ENCODE assay signal across 13 cellular contexts in genomic region chr2:201156051-201156450, GRCh38. TPM values are rescaled to one million over a fixed set of nuclear protein-coding genes. Genes with fewer than 3 reads are reported as not detected.
DNase-seq lines count a peak whose midpoint lies in the region; ATAC-seq and TF ChIP-seq lines count a peak whose summit lies in the region.
"Had no signal": no experiment of that assay in that cellular context is flagged by ENCODE, and none has a peak within 500 bp of the region (broad histone marks: within the 10 kb centered on the region; RNA-seq: fewer than 3 reads in every experiment).

No MANE protein-coding gene starts in this region.

- no peak overlapping the region for H3K9ac ChIP-seq in mucosa of rectum (ENCODE audit: low read depth in 1 of 2, low read length in 2 of 2)

- intact Hi-C loops in MCF 10A (cut with micrococcal nuclease) = no loop called here
- intact Hi-C loops in breast epithelium (cut with DNase I; ENCODE audit: low total_unique reads) = no loop called here

- H3K4me3 Mint-ChIP-seq in MCF 10A (ENCODE audit: unreplicated experiment) (no peak overlapping the region), WTC11 (no peak overlapping the region)
- no peak overlapping the region for H3K4me3 Mint-ChIP-seq in activated T-helper 17 cell treated with anti-CD3 and anti-CD28 coated beads, Interleukin-2, amount 50 U/mL, for 72 hours

- 80 to 82% methylated on average over 5 of the region's 5 CpGs for WGBS in upper lobe of left lung, 2 donors

- TF ChIP-seq EP300 in upper lobe of left lung (IDR thresholded peaks at IDR 0.05) = no peak

- H3K36me3 ChIP-seq in breast epithelium (peaks cover 6% of the 10 kb centered on the region), mucosa of rectum (ENCODE audit: control insufficient read depth in 2 of 2, insufficient read depth in 2 of 2, low read length in 2 of 2) (peaks cover 42 to 56% of the 10 kb centered on the region in 2 donors), upper lobe of left lung (peaks cover 32 to 97% (median 83%) of the 10 kb centered on the region in 4 donors)
- H3K36me3 ChIP-seq: uterus had no signal

- H3K9me3 Mint-ChIP-seq in MCF 10A (ENCODE audit: unreplicated experiment) (peaks cover 7% of the 10 kb centered on the region), WTC11 (no peaks in the 10 kb centered on the region)
- H3K9me3 Mint-ChIP-seq in activated T-helper 17 cell treated with anti-CD3 and anti-CD28 coated beads, Interleukin-2, amount 50 U/mL, for 72 hours = no peaks in the 10 kb centered on the region

- H3K27ac Mint-ChIP-seq in MCF 10A (ENCODE audit: low read depth, unreplicated experiment) (peak overlapping the region; percentile 31), WTC11 (peak overlapping the region; percentile 20; the same call in 1 of the 2 replicates)
- no peak overlapping the region for H3K27ac Mint-ChIP-seq in activated T-helper 17 cell treated with anti-CD3 and anti-CD28 coated beads, Interleukin-2, amount 50 U/mL, for 72 hours
- H3K27ac Mint-ChIP-seq: progenitor cell of endocrine pancreas had no signal

- H3K4me1 ChIP-seq in breast epithelium (peaks cover 0 to 6% of the 10 kb centered on the region in 2 donors), mucosa of rectum (ENCODE audit: control insufficient read depth in 2 of 2, insufficient read depth in 2 of 2, low read length in 2 of 2) (peaks cover 20 to 24% of the 10 kb centered on the region in 2 donors), upper lobe of left lung (peaks cover 53 to 73% (median 63%) of the 10 kb centered on the region in 4 donors)
- H3K4me1 ChIP-seq: uterus had no signal

- H3K4me1 Mint-ChIP-seq in MCF 10A (ENCODE audit: insufficient read depth, unreplicated experiment) = peaks cover 23% of the 10 kb centered on the region
- peaks cover 13% of the 10 kb centered on the region for H3K4me1 Mint-ChIP-seq in WTC11
- peaks cover 32% of the 10 kb centered on the region for H3K4me1 Mint-ChIP-seq in activated T-helper 17 cell treated with anti-CD3 and anti-CD28 coated beads, Interleukin-2, amount 50 U/mL, for 72 hours

- TF ChIP-seq POLR2A in breast epithelium (IDR thresholded peaks at IDR 0.05) (no peak), upper lobe of left lung (IDR thresholded peaks at IDR 0.05) (no peak)

- H3K36me3 Mint-ChIP-seq in MCF 10A (ENCODE audit: insufficient read depth, unreplicated experiment) (peaks cover 90% of the 10 kb centered on the region), WTC11 (no peaks in the 10 kb centered on the region)
- peaks cover 100% of the 10 kb centered on the region for H3K36me3 Mint-ChIP-seq in activated T-helper 17 cell treated with anti-CD3 and anti-CD28 coated beads, Interleukin-2, amount 50 U/mL, for 72 hours (ENCODE audit: low read depth)

- no TSS peak for BruUV-seq in MCF 10A (replicated peaks; lab: Mats Ljungman, UMichigan)

- no peak for DNase-seq in MCF 10A (ENCODE audit: unreplicated experiment)
- no peak for DNase-seq in breast epithelium (ENCODE audit: low spot score in 2 of 2)
- no peak for DNase-seq in WTC11 (ENCODE audit: low spot score)
- no peak for DNase-seq in upper lobe of left lung
- no peak for DNase-seq in NOMO-1 treated with dmso at 0.1 percent for 144 hours (lab: John Stamatoyannopoulos, UW; ENCODE audit: unreplicated experiment)
- DNase-seq in stimulated activated naive CD4-positive, alpha-beta T cell treated with Interleukin-2 at 50 U/mL for 16 hours (lab: John Stamatoyannopoulos, UW) = no peak
- DNase-seq: activated effector memory CD4-positive, alpha-beta T cell treated with Interleukin-2 at 50 U/mL for 16 hours; EL; NCI-H2171 treated with DMSO at 0.1 percent for 48 hours; uterus had no signal

- ATAC-seq in WTC11 (no peak), upper lobe of left lung (ENCODE audit: low FRiP score in 2 of 2) (no peak)
- ATAC-seq in activated T-helper 17 cell treated with anti-CD3 and anti-CD28 coated beads, Interleukin-2, amount 50 U/mL, for 72 hours (replicated peaks) = no peak

- CTCF ChIA-PET in MCF 10A (lab: Yijun Ruan, JAX) = interaction anchor here (1.3 to 3.8 kb wide), 3 partner anchors 38 to 193 kb away, joined by 4 to 35 read pairs (median 8); partner anchors contain the start of gene ORC2
- CTCF ChIA-PET in WTC11 (lab: Charles Lee) = no interaction called here

- no peak overlapping the region for H3K27ac ChIP-seq in breast epithelium
- peak overlapping the region; percentile 86 to 89 for H3K27ac ChIP-seq in mucosa of rectum (ENCODE audit: low read depth in 2 of 2, low read length in 2 of 2)
- H3K27ac ChIP-seq in upper lobe of left lung = peak overlapping the region; percentile 38 to 90 (median 76)
- H3K27ac ChIP-seq: uterus had no signal

- TF ChIP-seq CTCF in MCF 10A (IDR thresholded peaks at IDR 0.05; ENCODE audit: unreplicated experiment) (no peak), breast epithelium (IDR thresholded peaks at IDR 0.05) (no peak), WTC11 (IDR thresholded peaks at IDR 0.05) (no peak), upper lobe of left lung (IDR thresholded peaks at IDR 0.05) (no peak)

- POLR2A ChIA-PET in MCF 10A (lab: Yijun Ruan, JAX) (interaction anchor here (12.7 kb wide), 1 partner anchor 39 kb away, joined by 198 read pairs; the partner anchor contains the start of gene CFLAR), WTC11 (lab: Charles Lee) (no interaction called here)

- H3K4me3 ChIP-seq in breast epithelium (no peak overlapping the region), mucosa of rectum (ENCODE audit: low read length in 2 of 2) (no peak overlapping the region), upper lobe of left lung (no peak overlapping the region)
- H3K4me3 ChIP-seq: uterus had no signal

- H3K9me3 ChIP-seq in breast epithelium (no peaks in the 10 kb centered on the region), mucosa of rectum (ENCODE audit: control insufficient read depth in 2 of 2, low read length in 2 of 2) (no peaks in the 10 kb centered on the region), upper lobe of left lung (no peaks in the 10 kb centered on the region)
- H3K9me3 ChIP-seq: uterus had no signal

- no peaks in the 10 kb centered on the region for H3K27me3 ChIP-seq in breast epithelium
- no peaks in the 10 kb centered on the region for H3K27me3 ChIP-seq in mucosa of rectum (ENCODE audit: control insufficient read depth in 2 of 2, insufficient read depth in 2 of 2, low read length in 2 of 2)
- no peaks in the 10 kb centered on the region for H3K27me3 ChIP-seq in upper lobe of left lung
- H3K27me3 ChIP-seq: uterus had no signal

- no peaks in the 10 kb centered on the region for H3K27me3 Mint-ChIP-seq in MCF 10A (ENCODE audit: insufficient read depth, unreplicated experiment)
- H3K27me3 Mint-ChIP-seq in WTC11 (ENCODE audit: low read depth) = no peaks in the 10 kb centered on the region
- H3K27me3 Mint-ChIP-seq in activated T-helper 17 cell treated with anti-CD3 and anti-CD28 coated beads, Interleukin-2, amount 50 U/mL, for 72 hours = no peaks in the 10 kb centered on the region
- H3K27me3 Mint-ChIP-seq: progenitor cell of endocrine pancreas had no signal

TF ChIP-seq in WTC11, 78 proteins besides CTCF, POLR2A, EP300 and RAD21 (continues in another document):
- no peak for TF ChIP-seq ZNF416 (CRISPR knock-in tag; IDR thresholded peaks at IDR 0.05)
- TF ChIP-seq, protein P1, sequence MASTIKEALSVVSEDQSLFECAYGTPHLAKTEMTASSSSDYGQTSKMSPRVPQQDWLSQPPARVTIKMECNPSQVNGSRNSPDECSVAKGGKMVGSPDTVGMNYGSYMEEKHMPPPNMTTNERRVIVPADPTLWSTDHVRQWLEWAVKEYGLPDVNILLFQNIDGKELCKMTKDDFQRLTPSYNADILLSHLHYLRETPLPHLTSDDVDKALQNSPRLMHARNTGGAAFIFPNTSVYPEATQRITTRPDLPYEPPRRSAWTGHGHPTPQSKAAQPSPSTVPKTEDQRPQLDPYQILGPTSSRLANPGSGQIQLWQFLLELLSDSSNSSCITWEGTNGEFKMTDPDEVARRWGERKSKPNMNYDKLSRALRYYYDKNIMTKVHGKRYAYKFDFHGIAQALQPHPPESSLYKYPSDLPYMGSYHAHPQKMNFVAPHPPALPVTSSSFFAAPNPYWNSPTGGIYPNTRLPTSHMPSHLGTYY (CRISPR knock-in tag; IDR thresholded peaks at IDR 0.05) = no peak
- no peak for TF ChIP-seq SP1 (CRISPR knock-in tag; conservative IDR thresholded peaks at IDR 0.05)
- no peak for TF ChIP-seq NFATC4 (CRISPR knock-in tag; IDR thresholded peaks at IDR 0.05)
- no peak for TF ChIP-seq STAT6 (CRISPR knock-in tag; conservative IDR thresholded peaks at IDR 0.05; ENCODE audit: low read depth)
- TF ChIP-seq CBFB (CRISPR knock-in tag; IDR thresholded peaks at IDR 0.05; ENCODE audit: low read depth) = no peak

RNA-seq across cellular contexts. Expression of gene CASP10, which starts 26.9 kb away (rescaled TPM):
- total RNA-seq in MCF 10A (2022) (0.19 and 0.27 TPM in 2 replicates), breast epithelium (10 to 100 TPM in 1 of 3 donors, 1 to 10 TPM in 2; 5.7 to 13.1 (median 9.6) TPM), WTC11 (2021) (2.8 to 2.9 TPM (median 2.8 TPM) in 3 replicates), upper lobe of left lung (10 to 100 TPM; 21.1 to 67.1 (median 29.9) TPM)
- total RNA-seq in activated T-helper 17 cell treated with anti-CD3 and anti-CD28 coated beads, Interleukin-2, amount 50 U/mL, for 72 hours = 10 to 100 TPM; 10.8 to 22.7 TPM

RNA-seq across cellular contexts. Expression of gene CFLAR, which starts 40.1 kb away (rescaled TPM):
- total RNA-seq in MCF 10A (2022) (69.2 and 70.1 TPM in 2 replicates), breast epithelium (100 to 1,000 TPM; 180 to 322 (median 207) TPM), WTC11 (2021) (18.2 to 21.5 TPM (median 19.9 TPM) in 3 replicates), upper lobe of left lung (1,000 to 10,000 TPM in 1 of 6 donors, 100 to 1,000 TPM in 5; 263 to 1,189 (median 435) TPM)
- total RNA-seq in activated T-helper 17 cell treated with anti-CD3 and anti-CD28 coated beads, Interleukin-2, amount 50 U/mL, for 72 hours = 100 to 1,000 TPM; 224 to 559 TPM

Comparison
In these comparisons a context has a peak if more than half of its experiments do, and no peak if none do; other contexts are left out.
1. H3K27ac ChIP-seq: peak in mucosa of rectum (2 of 2) and upper lobe of left lung (4 of 4); none in breast epithelium (0 of 2).